18 cellular contexts compared by ENCODE assay signal in the genomic region with DNA sequence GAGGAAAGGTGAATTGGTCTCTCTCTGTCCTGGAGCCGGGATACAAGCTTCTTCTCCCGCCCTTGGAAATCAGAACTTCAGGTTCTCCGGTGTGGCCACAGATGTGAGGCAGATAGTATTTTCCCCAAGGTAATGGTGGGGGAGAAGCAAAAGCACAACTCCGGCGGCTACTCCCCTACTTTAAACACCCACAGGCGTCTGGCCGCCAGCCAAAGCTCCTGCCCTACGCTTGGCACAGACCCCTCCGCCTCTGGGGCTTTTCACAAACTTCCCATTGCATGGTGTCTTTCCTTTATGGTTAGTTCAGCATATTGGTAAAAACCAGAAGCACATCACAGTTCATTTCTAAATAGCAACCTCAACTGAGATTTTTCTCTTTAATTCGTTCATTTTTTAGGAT. TPM values are rescaled to one million over a fixed set of nuclear protein-coding genes. Genes with fewer than 3 reads are reported as not detected.
"Had no signal": no experiment of that assay in that cellular context is flagged by ENCODE, and none has a peak within 500 bp of the region (broad histone marks: within the 10 kb centered on the region; RNA-seq: fewer than 3 reads in every experiment).

No MANE protein-coding gene starts in this region.

- H3K4me3 ChIP-seq: esophagus squamous epithelium, heart right ventricle, sigmoid colon, tibial artery had no signal

- H3K9me3 ChIP-seq: esophagus squamous epithelium, heart right ventricle, neutrophil, sigmoid colon, tibial artery had no signal

- H3K4me1 ChIP-seq: heart right ventricle, parathyroid adenoma, sigmoid colon, tibial artery had no signal

- ATAC-seq: effector memory CD8-positive, alpha-beta T cell; heart right ventricle; natural killer cell; stimulated activated memory B cell treated with anti-CD40 and anti-IgM and Interleukin-4, amounts not matched to agents 10 μg/mL and 1 μg/mL and 100 μg/mL, for 72 hours had no signal

- DNase-seq: activated B cell treated with CpG ODN at 0.5 μM for 24 hours; activated CD4-positive, alpha-beta memory T cell treated with anti-CD3 and anti-CD28 coated beads for 36 hours; activated CD4-positive, alpha-beta T cell treated with anti-CD3 and anti-CD28 coated beads for 4 hours; activated gamma-delta T cell treated with Interleukin-2 at 50 U/mL for 16 hours; activated T-cell treated with anti-CD3 and anti-CD28 coated beads for 4 hours; dermis blood vessel endothelial cell; effector memory CD8-positive, alpha-beta T cell; esophagus squamous epithelium; heart right ventricle; immature natural killer cell; natural killer cell; sigmoid colon; stimulated activated CD4-positive, alpha-beta T cell treated with anti-CD3 and anti-CD28 coated beads, Interleukin-4, amount 100 ng/mL, for 4 hours; tibial artery had no signal

- H3K36me3 ChIP-seq: esophagus squamous epithelium, heart right ventricle, neutrophil, sigmoid colon, tibial artery had no signal

- H3K27ac ChIP-seq: esophagus squamous epithelium, heart right ventricle, neutrophil, parathyroid adenoma, sigmoid colon, tibial artery had no signal

RNA-seq across cellular contexts. Expression of gene B4GALNT2, which starts 39.4 kb away (rescaled TPM):
- total RNA-seq: activated CD4-positive, alpha-beta memory T cell treated with anti-CD3 and anti-CD28 coated beads for 36 hours; mesenteric fat pad; sigmoid colon had no signal
